8 cellular contexts compared by ENCODE assay signal in genomic region chr5:38556115-38556598, GRCh38. TPM values are rescaled to one million over a fixed set of nuclear protein-coding genes. Genes with fewer than 3 reads are reported as not detected.
DNase-seq lines count a peak whose midpoint lies in the region; ATAC-seq and TF ChIP-seq lines count a peak whose summit lies in the region.

No MANE protein-coding gene starts in this region.

- H3K4me1 Mint-ChIP-seq in activated T-cell treated with anti-CD3 and anti-CD28 coated beads, Interleukin-2, amount 50 U/mL, for 72 hours (ENCODE audit: low read depth), result peaks cover 10% of the 10 kb centered on the region

- H3K4me3 ChIP-seq in AG10803 (ENCODE audit: low read length) (peak overlapping the region; percentile 72), skeletal muscle satellite cell (ENCODE audit: low read length) (peak overlapping the region; percentile 97), Karpas-422 (ENCODE audit: low read length) (no peak overlapping the region)

- no peaks in the 10 kb centered on the region for H3K9me3 Mint-ChIP-seq in activated T-cell treated with anti-CD3 and anti-CD28 coated beads, Interleukin-2, amount 50 U/mL, for 72 hours

- H3K4me2 ChIP-seq in skeletal muscle satellite cell (ENCODE audit: low read length), result peak overlapping the region; percentile 97
- H3K4me2 ChIP-seq in Karpas-422 (ENCODE audit: low read depth, low read length, poor library complexity, severe bottlenecking), result no peak overlapping the region

- no peak overlapping the region for H3K27ac ChIP-seq in Karpas-422 (ENCODE audit: low read length)

- no peaks in the 10 kb centered on the region for H3K36me3 ChIP-seq in skeletal muscle satellite cell (ENCODE audit: insufficient read depth, low read length)
- no peaks in the 10 kb centered on the region for H3K36me3 ChIP-seq in Karpas-422 (ENCODE audit: insufficient read depth, low read length)

- peaks cover 3 to 4% of the 10 kb centered on the region in 2 donors for H3K36me3 Mint-ChIP-seq in activated T-cell treated with anti-CD3 and anti-CD28 coated beads, Interleukin-2, amount 50 U/mL, for 72 hours (ENCODE audit: insufficient read depth in 2 of 2)

- no peaks in the 10 kb centered on the region for H3K9me2 ChIP-seq in Karpas-422 (replicated peaks; ENCODE audit: insufficient read depth, low read length)

- no peaks in the 10 kb centered on the region for H4K20me1 ChIP-seq in Karpas-422 (ENCODE audit: insufficient read depth, low read depth, low read length)

- H3K4me3 Mint-ChIP-seq in activated T-cell treated with anti-CD3 and anti-CD28 coated beads, Interleukin-2, amount 50 U/mL, for 72 hours, result peak overlapping the region; percentile 75 to 84

- H3K27me3 ChIP-seq in skeletal muscle satellite cell (ENCODE audit: control insufficient read depth, insufficient read depth, low read length), result no peaks in the 10 kb centered on the region
- H3K27me3 ChIP-seq in Karpas-422 (ENCODE audit: low read length), result no peaks in the 10 kb centered on the region

- H3K27me3 Mint-ChIP-seq in activated T-cell treated with anti-CD3 and anti-CD28 coated beads, Interleukin-2, amount 50 U/mL, for 72 hours (ENCODE audit: low read depth), result peaks cover 70% of the 10 kb centered on the region

- TF ChIP-seq CTCF in AG10803 (conservative IDR thresholded peaks at IDR 0.05; ENCODE audit: low read length), result no peak

- H2AFZ ChIP-seq in Karpas-422 (ENCODE audit: low read length), result no peak overlapping the region

- intact Hi-C loops in left cardiac atrium (cut with DNase I), result loop anchor here (10.0 kb wide), 3 partner anchors 109 to 249 kb away; no protein-coding TSS in a partner anchor

- no peaks in the 10 kb centered on the region for H3K79me2 ChIP-seq in Karpas-422 (ENCODE audit: low read length)

- H3K4me1 ChIP-seq in skeletal muscle satellite cell (ENCODE audit: control insufficient read depth, insufficient read depth, low read length) (peaks cover 14% of the 10 kb centered on the region), Karpas-422 (ENCODE audit: low read length) (no peaks in the 10 kb centered on the region)

- H3K9me3 ChIP-seq in skeletal muscle satellite cell (replicated peaks; ENCODE audit: low read length) (no peaks in the 10 kb centered on the region), Karpas-422 (ENCODE audit: low read length) (no peaks in the 10 kb centered on the region)

- no peak overlapping the region for H3K27ac Mint-ChIP-seq in activated T-cell treated with anti-CD3 and anti-CD28 coated beads, Interleukin-2, amount 50 U/mL, for 72 hours

- DNase-seq in AG10803 (ENCODE audit: low read depth) (no peak), left cardiac atrium (no peak), amniotic stem cell (lab: John Stamatoyannopoulos, UW) (no peak), NCI-H128 (lab: John Stamatoyannopoulos, UW; ENCODE audit: unreplicated experiment) (no peak), Karpas-422 (no peak)
- peak in 1 of 2 donors; percentile 46 for DNase-seq in activated T-cell treated with anti-CD3 and anti-CD28 coated beads, Interleukin-2, amount 50 U/mL, for 72 hours

- ATAC-seq in HG02642 (IDR thresholded peaks at IDR 0.05; ENCODE audit: poor library complexity, unreplicated experiment) (peak; percentile 8), left cardiac atrium (peak; percentile 58 to 71)
- no peak for ATAC-seq in activated T-cell treated with anti-CD3 and anti-CD28 coated beads, Interleukin-2, amount 50 U/mL, for 72 hours (replicated peaks in 1 of 2)

- H3K9ac ChIP-seq in skeletal muscle satellite cell (ENCODE audit: low read depth, low read length), result peak overlapping the region; percentile 78
- no peak overlapping the region for H3K9ac ChIP-seq in Karpas-422 (ENCODE audit: low read length)

RNA-seq across cellular contexts. Expression of gene LIFR, which starts 0.3 kb away (rescaled TPM):
- total RNA-seq in activated T-cell treated with anti-CD3 and anti-CD28 coated beads, Interleukin-2, amount 50 U/mL, for 72 hours, result under 1 TPM; 0.05 to 0.23 TPM
- 10 to 100 TPM; 59.7 to 68.9 TPM for total RNA-seq in left cardiac atrium
- 24.1 and 28.2 TPM in 2 replicates for total RNA-seq in skeletal muscle satellite cell (2012; rRNA removed)
- not detected in 2 replicates for total RNA-seq in Karpas-422 (2014; rRNA removed; shearing (Covaris generic); ENCODE audit: low replicate concordance)

Comparison
In these comparisons a context has a peak if more than half of its experiments do, and no peak if none do; other contexts are left out.
1. ATAC-seq: peak in HG02642 (single experiment) and left cardiac atrium (2 of 2); none in activated T-cell treated with anti-CD3 and anti-CD28 coated beads, Interleukin-2, amount 50 U/mL, for 72 hours (0 of 2).
2. RNA of gene LIFR, which starts 0.3 kb away (total RNA-seq): 59.7 to 68.9 TPM in left cardiac atrium; 0.05 to 0.23 TPM in activated T-cell treated with anti-CD3 and anti-CD28 coated beads, Interleukin-2, amount 50 U/mL, for 72 hours and not detected in Karpas-422; every median in the first group is over 10 times any median in the second.